Comparison of ENCODE assay signal across 18 cellular contexts in the genomic region with DNA sequence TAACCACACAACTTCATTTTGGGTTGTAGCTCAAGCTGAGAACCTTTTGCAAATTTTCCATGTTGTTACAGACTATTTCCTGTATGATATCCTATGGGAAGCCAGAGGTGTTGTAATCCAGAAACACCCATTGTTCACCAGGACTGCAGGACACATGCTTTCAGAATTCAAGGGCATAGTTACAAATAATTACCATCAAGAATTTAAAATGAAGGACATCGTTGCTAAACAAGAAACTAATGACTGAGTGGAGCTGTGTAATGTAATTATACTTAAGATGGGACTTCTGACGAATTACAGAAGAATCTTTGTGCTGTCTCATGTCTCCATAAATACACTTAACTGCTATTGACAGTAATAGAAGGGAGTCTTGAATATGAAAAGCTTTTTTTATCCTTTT. TPM values are rescaled to one million over a fixed set of nuclear protein-coding genes. Genes with fewer than 3 reads are reported as not detected.
DNase-seq lines count a peak whose midpoint lies in the region; FAIRE-seq and TF ChIP-seq lines count a peak whose summit lies in the region.
"Had no signal": no experiment of that assay in that cellular context is flagged by ENCODE, and none has a peak within 500 bp of the region (broad histone marks: within the 10 kb centered on the region; RNA-seq: fewer than 3 reads in every experiment).

No MANE protein-coding gene starts in this region.

- intact Hi-C loops in colonic mucosa (cut with DNase I): no loop called here

- no peak overlapping the region for H3K18ac ChIP-seq in mesendoderm (ENCODE audit: low read length)

- H3K79me1 ChIP-seq in mesendoderm (ENCODE audit: low read length): no peaks in the 10 kb centered on the region

- H3K27ac ChIP-seq in mesendoderm (ENCODE audit: low read depth, low read length) (no peak overlapping the region), colonic mucosa (no peak overlapping the region)
- H3K27ac ChIP-seq: right atrium auricular region, uterus had no signal

- DNase-seq in DMS153 (lab: John Stamatoyannopoulos, UW) (peak; percentile 40), NCI-H146 treated with DMSO at 0.1 percent for 48 hours (lab: John Stamatoyannopoulos, UW; ENCODE audit: unreplicated experiment) (peak; percentile 34), bronchial epithelial cell (ENCODE audit: low read depth) (peak; percentile 50), mesendoderm (peak; percentile 20), middle frontal gyrus (ENCODE audit: extremely low spot score, low spot score) (no peak), colonic mucosa (no peak), COLO829 (ENCODE audit: low spot score) (no peak), NCI-H82 treated with DMSO at 0.1 percent for 48 hours (lab: John Stamatoyannopoulos, UW; ENCODE audit: unreplicated experiment) (no peak)
- DNase-seq: activated CD4-positive, alpha-beta memory T cell treated with anti-CD3 and anti-CD28 coated beads, Interleukin-2, amount 10 ng/mL, durations not matched to agents 7 days and 5 days; activated T-cell treated with anti-CD3 and anti-CD28 coated beads, Interleukin-2, amount 50 U/mL, for 4 hours; kidney; RPMI8226; stimulated activated CD4-positive, alpha-beta T cell treated with anti-CD3 and anti-CD28 coated beads, Interleukin-1b, Interleukin-23, amount 100 ng/mL, for 48 hours; uterus had no signal

- no peak for FAIRE-seq in bronchial epithelial cell (lab: Jason Lieb, UNC)

- H4K8ac ChIP-seq in mesendoderm (ENCODE audit: low read depth, low read length): no peak overlapping the region

- no peak overlapping the region for H2AK5ac ChIP-seq in mesendoderm (ENCODE audit: low read length)

- no peak overlapping the region for H2BK15ac ChIP-seq in mesendoderm (replicated peaks; ENCODE audit: low read depth)

- H3K56ac ChIP-seq in mesendoderm (ENCODE audit: low read length): no peak overlapping the region

- no peak overlapping the region for H3K4me2 ChIP-seq in mesendoderm (ENCODE audit: low read length)

- no peak overlapping the region for H3K23ac ChIP-seq in mesendoderm (ENCODE audit: low read length)

- H3K27me3 ChIP-seq in bronchial epithelial cell (ENCODE audit: control insufficient read depth, insufficient read depth, low read length): no peaks in the 10 kb centered on the region
- H3K27me3 ChIP-seq in mesendoderm (ENCODE audit: insufficient read depth, low read length, poor library complexity): no peaks in the 10 kb centered on the region
- H3K27me3 ChIP-seq in colonic mucosa: no peaks in the 10 kb centered on the region
- H3K27me3 ChIP-seq: right atrium auricular region, uterus had no signal

- H3K4me1 ChIP-seq in mesendoderm (ENCODE audit: control insufficient read depth, low read depth, low read length): peaks cover 4% of the 10 kb centered on the region
- H3K4me1 ChIP-seq in colonic mucosa: no peaks in the 10 kb centered on the region
- H3K4me1 ChIP-seq: right atrium auricular region, uterus had no signal

- no peaks in the 10 kb centered on the region for H3K79me2 ChIP-seq in mesendoderm (ENCODE audit: control insufficient read depth, insufficient read depth, low read length)

- H4K5ac ChIP-seq in mesendoderm (ENCODE audit: low read length): no peak overlapping the region

- no peak overlapping the region for H3K4ac ChIP-seq in mesendoderm (ENCODE audit: low read depth, low read length)

- TF ChIP-seq CTCF in bronchial epithelial cell (IDR thresholded peaks at IDR 0.05; ENCODE audit: insufficient read depth, low read length, severe bottlenecking) (no peak), colonic mucosa (IDR thresholded peaks at IDR 0.05) (no peak)

- no CpG with 5 or more reads among the region's 2 CpGs for WGBS in mesendoderm (ENCODE audit: extremely low coverage, insufficient coverage, low lambda C conversion rate)

- no peak overlapping the region for H2BK120ac ChIP-seq in mesendoderm (ENCODE audit: low read depth, low read length)

- H3K4me3 ChIP-seq in bronchial epithelial cell (ENCODE audit: low read depth, low read length) (no peak overlapping the region), mesendoderm (ENCODE audit: low read length) (no peak overlapping the region), colonic mucosa (no peak overlapping the region)
- H3K4me3 ChIP-seq: right atrium auricular region, uterus had no signal

- H3K9ac ChIP-seq in mesendoderm (ENCODE audit: low read length) (no peak overlapping the region), colonic mucosa (ENCODE audit: low read depth in 2 of 2, low read length in 2 of 2) (no peak overlapping the region)

- H2BK5ac ChIP-seq in mesendoderm (ENCODE audit: low read length): no peak overlapping the region

- H3K36me3 ChIP-seq in bronchial epithelial cell (ENCODE audit: control insufficient read depth, insufficient read depth, low read length) (no peaks in the 10 kb centered on the region), mesendoderm (ENCODE audit: control insufficient read depth, insufficient read depth, low read length) (no peaks in the 10 kb centered on the region), colonic mucosa (no peaks in the 10 kb centered on the region)
- H3K36me3 ChIP-seq: right atrium auricular region, uterus had no signal

- H3K9me3 ChIP-seq in colonic mucosa: no peaks in the 10 kb centered on the region
- H3K9me3 ChIP-seq: right atrium auricular region, uterus had no signal

RNA-seq across cellular contexts. Expression of a gene that starts 47.6 kb away (rescaled TPM):
- total RNA-seq in bronchial epithelial cell (10.3 and 14.6 TPM in 2 replicates), colonic mucosa (10 to 100 TPM; 42.4 to 47.8 TPM)
- polyA plus RNA-seq in mesendoderm (2013, experiment 1 of 2): 12.0 TPM
- polyA plus RNA-seq in mesendoderm (2013, experiment 2 of 2): 12.3 TPM
- total RNA-seq: G401, mesenteric fat pad had no signal
- polyA plus RNA-seq: fibroblast of lung had no signal

Comparison
In these comparisons a context has a peak if more than half of its experiments do, and no peak if none do; other contexts are left out.
1. DNase-seq: peak in DMS153 (single experiment), NCI-H146 treated with DMSO at 0.1 percent for 48 hours (single experiment), bronchial epithelial cell (single experiment) and mesendoderm (single experiment); none in middle frontal gyrus (single experiment), colonic mucosa (single experiment), COLO829 (single experiment) and NCI-H82 treated with DMSO at 0.1 percent for 48 hours (single experiment).